Comparison of ENCODE assay signal across 8 cellular contexts in the genomic region with DNA sequence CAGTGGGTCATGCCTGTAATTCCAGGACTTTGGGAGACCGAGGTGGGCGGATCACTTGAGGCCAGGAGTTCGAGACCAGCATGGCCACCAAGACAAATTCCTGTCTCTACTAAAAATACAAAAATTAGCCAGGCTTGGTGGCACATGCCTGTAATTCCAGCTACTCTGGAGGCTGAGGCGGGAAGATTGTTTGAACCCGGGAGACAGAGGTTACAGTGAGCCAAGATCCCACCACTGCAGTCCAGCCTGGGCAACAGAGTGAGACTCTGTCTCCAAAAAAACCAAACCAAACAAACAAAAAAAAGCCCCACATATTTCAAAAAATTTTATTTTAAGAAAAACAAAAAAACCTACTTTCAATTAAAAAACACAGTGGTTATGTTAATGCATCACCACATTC. TPM values are rescaled to one million over a fixed set of nuclear protein-coding genes. Genes with fewer than 3 reads are reported as not detected.
DNase-seq lines count a peak whose midpoint lies in the region; ATAC-seq and TF ChIP-seq lines count a peak whose summit lies in the region.
"Not testable (repeated sequence)": the region's sequence is repeated elsewhere in the genome, so short reads cannot be mapped to it uniquely, and the experiment has no call there.

No MANE protein-coding gene starts in this region.

- H3K27me3 ChIP-seq in BLaER1 treated with 17β-estradiol and CSF1 and Interleukin-3, amounts not matched to agents 10 nM and 100 nM; SJCRH30; heart right ventricle; naive thymus-derived CD4-positive, alpha-beta T cell (ENCODE audit: control insufficient read depth in 2 of 2, insufficient read depth in 2 of 2, low read length in 2 of 2); spleen (replicated peaks in 1 of 7): not testable (repeated sequence)

- peaks cover 11% of the 10 kb centered on the region for H3K36me3 Mint-ChIP-seq in HFFc6 (ENCODE audit: low read depth)
- peaks cover 27% of the 10 kb centered on the region for H3K36me3 Mint-ChIP-seq in activated T-helper 17 cell treated with anti-CD3 and anti-CD28 coated beads, Interleukin-2, amount 50 U/mL, for 72 hours (ENCODE audit: low read depth)
- H3K36me3 Mint-ChIP-seq in naive thymus-derived CD4-positive, alpha-beta T cell, result peaks cover 6 to 11% (median 10%) of the 10 kb centered on the region in 5 donors

- H3K27ac ChIP-seq in BLaER1 treated with 17β-estradiol and CSF1 and Interleukin-3, amounts not matched to agents 10 nM and 100 nM, result peak overlapping the region in 9 of 11 experiments; percentile 24 to 96 (median 89); a peak in 17 of 22 replicates
- H3K27ac ChIP-seq in SJCRH30; heart right ventricle; naive thymus-derived CD4-positive, alpha-beta T cell (ENCODE audit: low read depth, low read length); spleen: not testable (repeated sequence)

- peak overlapping the region; percentile 80 to 94 (median 89); a peak in 21 of 22 replicates for H3K9ac ChIP-seq in BLaER1 treated with 17β-estradiol and CSF1 and Interleukin-3, amounts not matched to agents 10 nM and 100 nM

- intact Hi-C loops in heart right ventricle (cut with DNase I), result loop anchor here in 2 of 10 donors (2.0 to 10.0 kb wide), 3 partner anchors 102 to 329 kb away; a partner anchor contains a TSS
- intact Hi-C loops in naive thymus-derived CD4-positive, alpha-beta T cell (cut with micrococcal nuclease), result loop anchor here (5.0 to 10.0 kb wide), 7 partner anchors 417 to 1838 kb away; a partner anchor contains a TSS
- intact Hi-C loops in spleen (cut with DNase I; ENCODE audit: low total_unique reads), result not testable (repeated sequence)

- peak overlapping the region; percentile 75 to 89 (median 81); a peak in 19 of 20 replicates for H3K4me3 ChIP-seq in BLaER1 treated with 17β-estradiol and CSF1 and Interleukin-3, amounts not matched to agents 10 nM and 100 nM
- H3K4me3 ChIP-seq in SJCRH30 (peak overlapping the region; percentile 76), choroid plexus epithelial cell (ENCODE audit: low read depth, low read length) (peak overlapping the region; percentile 73), heart right ventricle (peak overlapping the region in 7 of 10 donors; percentile 67 to 88 (median 79)), spleen (peak overlapping the region in 5 of 8 donors; percentile 66 to 92 (median 74))
- peak overlapping the region; percentile 32 for H3K4me3 ChIP-seq in naive thymus-derived CD4-positive, alpha-beta T cell (ENCODE audit: low read length)

- TF ChIP-seq POLR2A in spleen (IDR thresholded peaks at IDR 0.05), result not testable (repeated sequence)

- not testable (repeated sequence) for TF ChIP-seq CTCF in HFFc6 (IDR thresholded peaks at IDR 0.05); choroid plexus epithelial cell (conservative IDR thresholded peaks at IDR 0.05; ENCODE audit: low read depth, low read length); heart right ventricle (IDR thresholded peaks at IDR 0.05); spleen (IDR thresholded peaks at IDR 0.05 in 8 of 11, conservative IDR thresholded peaks at IDR 0.05 in 3 of 11)

- peaks cover 0 to 36% (median 19%) of the 10 kb centered on the region in 11 experiments; a peak in 11 of 22 replicates for H4K20me1 ChIP-seq in BLaER1 treated with 17β-estradiol and CSF1 and Interleukin-3, amounts not matched to agents 10 nM and 100 nM

- H3K4me3 Mint-ChIP-seq in HFFc6, result peak overlapping the region; percentile 96
- H3K4me3 Mint-ChIP-seq in activated T-helper 17 cell treated with anti-CD3 and anti-CD28 coated beads, Interleukin-2, amount 50 U/mL, for 72 hours, result peak overlapping the region; percentile 91
- H3K4me3 Mint-ChIP-seq in naive thymus-derived CD4-positive, alpha-beta T cell, result peak overlapping the region; percentile 58 to 100 (median 98)

- peak overlapping the region; percentile 79 to 97 (median 90) for H3K4me2 ChIP-seq in BLaER1 treated with 17β-estradiol and CSF1 and Interleukin-3, amounts not matched to agents 10 nM and 100 nM

- H3K36me3 ChIP-seq in BLaER1 treated with 17β-estradiol and CSF1 and Interleukin-3, amounts not matched to agents 10 nM and 100 nM, result peaks cover 14 to 45% (median 35%) of the 10 kb centered on the region in 11 experiments
- H3K36me3 ChIP-seq in SJCRH30 (peaks cover 20% of the 10 kb centered on the region), heart right ventricle (peaks cover 0 to 24% (median 0%) of the 10 kb centered on the region in 9 donors), spleen (peaks cover 0 to 25% (median 8%) of the 10 kb centered on the region in 6 donors)
- not testable (repeated sequence) for H3K36me3 ChIP-seq in naive thymus-derived CD4-positive, alpha-beta T cell (ENCODE audit: control insufficient read depth in 2 of 3, insufficient read depth in 3 of 3, low read length in 3 of 3)

- WGBS in heart right ventricle, 2 donors, result 77 to 84% methylated on average over 5 of the region's 5 CpGs
- 91 to 95% (median 93%) methylated on average over 5 of the region's 5 CpGs for WGBS in spleen, 5 donors

- H3K4me1 Mint-ChIP-seq in HFFc6 (ENCODE audit: low read depth), result peaks cover 37% of the 10 kb centered on the region
- peaks cover 18% of the 10 kb centered on the region for H3K4me1 Mint-ChIP-seq in activated T-helper 17 cell treated with anti-CD3 and anti-CD28 coated beads, Interleukin-2, amount 50 U/mL, for 72 hours
- H3K4me1 Mint-ChIP-seq in naive thymus-derived CD4-positive, alpha-beta T cell, result peaks cover 30 to 50% (median 34%) of the 10 kb centered on the region in 7 donors

- H3K9me3 ChIP-seq in BLaER1 treated with 17β-estradiol and CSF1 and Interleukin-3, amounts not matched to agents 10 nM and 100 nM (replicated peaks in 1 of 11), result peaks cover 7 to 14% (median 11%) of the 10 kb centered on the region in 11 experiments
- not testable (repeated sequence) for H3K9me3 ChIP-seq in SJCRH30 (replicated peaks); heart right ventricle; naive thymus-derived CD4-positive, alpha-beta T cell (ENCODE audit: control insufficient read depth in 2 of 3, low read length in 3 of 3); spleen

- not testable (repeated sequence) for H3K9me3 Mint-ChIP-seq in HFFc6; activated T-helper 17 cell treated with anti-CD3 and anti-CD28 coated beads, Interleukin-2, amount 50 U/mL, for 72 hours; naive thymus-derived CD4-positive, alpha-beta T cell

- H3K27me3 Mint-ChIP-seq in HFFc6 (ENCODE audit: insufficient read depth); activated T-helper 17 cell treated with anti-CD3 and anti-CD28 coated beads, Interleukin-2, amount 50 U/mL, for 72 hours; naive thymus-derived CD4-positive, alpha-beta T cell: not testable (repeated sequence)

- H3K27ac Mint-ChIP-seq in HFFc6; activated T-helper 17 cell treated with anti-CD3 and anti-CD28 coated beads, Interleukin-2, amount 50 U/mL, for 72 hours: not testable (repeated sequence)
- peak overlapping the region in 1 of 9 donors; percentile 95 for H3K27ac Mint-ChIP-seq in naive thymus-derived CD4-positive, alpha-beta T cell

- CTCF ChIA-PET in naive thymus-derived CD4-positive, alpha-beta T cell (lab: Charles Lee), result interaction anchor here (0.7 to 1.2 kb wide), 2 partner anchors 26 to 75 kb away, joined by 4 read pairs; no protein-coding TSS in a partner anchor

- DNase-seq in HFFc6; SJCRH30; choroid plexus epithelial cell (ENCODE audit: low read depth); heart right ventricle; naive thymus-derived CD4-positive, alpha-beta T cell; spleen: not testable (repeated sequence)

- H3K4me1 ChIP-seq in BLaER1 treated with 17β-estradiol and CSF1 and Interleukin-3, amounts not matched to agents 10 nM and 100 nM, result peaks cover 25 to 35% (median 31%) of the 10 kb centered on the region in 10 experiments
- not testable (repeated sequence) for H3K4me1 ChIP-seq in SJCRH30
- H3K4me1 ChIP-seq in heart right ventricle (peaks cover 2 to 29% (median 18%) of the 10 kb centered on the region in 9 donors), spleen (peaks cover 11 to 40% (median 32%) of the 10 kb centered on the region in 6 donors)
- H3K4me1 ChIP-seq in naive thymus-derived CD4-positive, alpha-beta T cell (ENCODE audit: control insufficient read depth in 2 of 2, insufficient read depth in 2 of 2, low read length in 2 of 2), result peaks cover 4 to 11% of the 10 kb centered on the region in 2 donors

- POLR2A ChIA-PET in naive thymus-derived CD4-positive, alpha-beta T cell (lab: Charles Lee), result interaction anchor here (0.6 to 2.3 kb wide), 4 partner anchors 108 to 1496 kb away, joined by 3 to 16 read pairs (median 4); a partner anchor contains a TSS

- not testable (repeated sequence) for ATAC-seq in activated T-helper 17 cell treated with anti-CD3 and anti-CD28 coated beads, Interleukin-2, amount 50 U/mL, for 72 hours (replicated peaks); heart right ventricle; naive thymus-derived CD4-positive, alpha-beta T cell

RNA-seq across cellular contexts. Expression of a gene that starts 1.2 kb away (rescaled TPM):
- total RNA-seq in HFFc6 (2021; fragmentation: NEBNext Ultra II Directional; extraction: Animal tissue kit (Norgen Biotek cat#: 25700)), result 10 to 100 TPM; 48.4 to 77.0 (median 56.1) TPM
- total RNA-seq in SJCRH30 (2014; rRNA removed; shearing (Covaris generic)), result 92.4 and 94.0 TPM in 2 replicates
- total RNA-seq in activated T-helper 17 cell treated with anti-CD3 and anti-CD28 coated beads, Interleukin-2, amount 50 U/mL, for 72 hours, result 100 to 1,000 TPM in 1 of 2 donors, 10 to 100 TPM in 1; 53.0 to 100 TPM
- 10 to 100 TPM; 32.1 to 52.6 (median 45.8) TPM for total RNA-seq in heart right ventricle
- 10 to 100 TPM; 15.4 to 28.2 TPM for polyA plus RNA-seq in heart right ventricle
- 10 to 100 TPM; 17.2 to 50.4 (median 20.8) TPM for total RNA-seq in naive thymus-derived CD4-positive, alpha-beta T cell
- 10 to 100 TPM; 16.8 to 17.5 TPM for polyA plus RNA-seq in naive thymus-derived CD4-positive, alpha-beta T cell
- total RNA-seq in spleen, result 10 to 100 TPM; 17.9 to 33.1 (median 21.9) TPM
- 10 to 100 TPM; 17.2 to 18.0 (median 17.7) TPM for polyA plus RNA-seq in spleen

RNA-seq across cellular contexts. Expression of a gene that starts 1.8 kb away (rescaled TPM):
- 1 to 10 TPM; 2.2 to 5.7 (median 4.2) TPM for total RNA-seq in HFFc6 (2021; fragmentation: NEBNext Ultra II Directional; extraction: Animal tissue kit (Norgen Biotek cat#: 25700))
- 5.3 and 5.8 TPM in 2 replicates for total RNA-seq in SJCRH30 (2014; rRNA removed; shearing (Covaris generic))
- total RNA-seq in activated T-helper 17 cell treated with anti-CD3 and anti-CD28 coated beads, Interleukin-2, amount 50 U/mL, for 72 hours, result 1 to 10 TPM; 4.1 to 5.5 TPM
- total RNA-seq in heart right ventricle (10 to 100 TPM in 2 of 10 donors, 1 to 10 TPM in 8; 5.0 to 10.2 (median 8.4) TPM), spleen (10 to 100 TPM in 6 of 7 donors, 1 to 10 TPM in 1; 9.6 to 21.7 (median 16.7) TPM)
- polyA plus RNA-seq in heart right ventricle (1 to 10 TPM in 1 of 2 donors, under 1 TPM in 1; 0.75 to 2.8 TPM), spleen (1 to 10 TPM; 2.9 to 3.2 (median 3.0) TPM)
- total RNA-seq in naive thymus-derived CD4-positive, alpha-beta T cell, result 10 to 100 TPM; 10.2 to 31.2 (median 15.4) TPM
- 1 to 10 TPM; 4.8 to 5.4 TPM for polyA plus RNA-seq in naive thymus-derived CD4-positive, alpha-beta T cell

RNA-seq across cellular contexts. Expression of a gene that starts 38.7 kb away (rescaled TPM):
- total RNA-seq in HFFc6 (2021; fragmentation: NEBNext Ultra II Directional; extraction: Animal tissue kit (Norgen Biotek cat#: 25700)), result 1 to 10 TPM; 2.6 to 4.5 (median 3.2) TPM
- 4.8 and 5.8 TPM in 2 replicates for total RNA-seq in SJCRH30 (2014; rRNA removed; shearing (Covaris generic))
- total RNA-seq in activated T-helper 17 cell treated with anti-CD3 and anti-CD28 coated beads, Interleukin-2, amount 50 U/mL, for 72 hours, result 1 to 10 TPM; 2.0 to 3.2 TPM
- 10 to 100 TPM in 2 of 10 donors, 1 to 10 TPM in 8; 4.9 to 12.1 (median 7.1) TPM for total RNA-seq in heart right ventricle
- 1 to 10 TPM in 1 of 2 donors, under 1 TPM in 1; 0.81 to 4.3 TPM for polyA plus RNA-seq in heart right ventricle
- total RNA-seq in naive thymus-derived CD4-positive, alpha-beta T cell, result 1 to 10 TPM in 4 of 5 experiments, under 1 TPM in 1; 0.65 to 4.6 (median 3.2) TPM
- 1 to 10 TPM; 1.4 to 1.5 TPM for polyA plus RNA-seq in naive thymus-derived CD4-positive, alpha-beta T cell
- 1 to 10 TPM; 1.2 to 6.7 (median 3.5) TPM for total RNA-seq in spleen
- polyA plus RNA-seq in spleen, result 1 to 10 TPM in 2 of 3 donors, under 1 TPM in 1; 0.67 to 1.2 (median 1.0) TPM
